25 cellular contexts compared by ENCODE assay signal in genomic region chr3:174907628-174908407, GRCh38. TPM values are rescaled to one million over a fixed set of nuclear protein-coding genes. Genes with fewer than 3 reads are reported as not detected.
DNase-seq lines count a peak whose midpoint lies in the region; ATAC-seq and TF ChIP-seq lines count a peak whose summit lies in the region.
"Had no signal": no experiment of that assay in that cellular context is flagged by ENCODE, and none has a peak within 500 bp of the region (broad histone marks: within the 10 kb centered on the region; RNA-seq: fewer than 3 reads in every experiment).

No MANE protein-coding gene starts in this region.

- H3K36me3 ChIP-seq in SK-N-MC (ENCODE audit: insufficient read depth, low read length) (no peaks in the 10 kb centered on the region), left lung (no peaks in the 10 kb centered on the region), gastroesophageal sphincter (no peaks in the 10 kb centered on the region)

- intact Hi-C loops in left lung (cut with DNase I) = no loop called here

- TF ChIP-seq EP300 in gastroesophageal sphincter (IDR thresholded peaks at IDR 0.05) = no peak

- ATAC-seq in left lung = peak; percentile 86
- no peak for ATAC-seq in gastroesophageal sphincter
- ATAC-seq: HCT116, T-cell had no signal

- H3K27me3 ChIP-seq in left lung (no peaks in the 10 kb centered on the region), gastroesophageal sphincter (no peaks in the 10 kb centered on the region)

- no peaks in the 10 kb centered on the region for H3K4me1 ChIP-seq in left lung
- peaks cover 0 to 7% (median 0%) of the 10 kb centered on the region in 3 donors for H3K4me1 ChIP-seq in gastroesophageal sphincter

- 74 to 80% methylated on average over 4 of the region's 4 CpGs for WGBS in gastroesophageal sphincter (ENCODE audit: low coverage in 1 of 2), 2 donors

- H3K9ac ChIP-seq in SK-N-MC (ENCODE audit: insufficient read length) = no peak overlapping the region

- TF ChIP-seq POLR2A in gastroesophageal sphincter (IDR thresholded peaks at IDR 0.05) = no peak

- DNase-seq in NCI-H2081 (lab: John Stamatoyannopoulos, UW) (peak; percentile 4 to 61), NCI-H2081 treated with DMSO at 0.1 percent for 48 hours (lab: John Stamatoyannopoulos, UW) (no peak), SK-N-MC (ENCODE audit: low read depth, low spot score) (peak; percentile 66), left lung (no peak), caudate nucleus (lab: John Stamatoyannopoulos, UW) (no peak), HK-2 (ENCODE audit: unreplicated experiment) (no peak)
- DNase-seq: 8988T; AML-193; C1 segment of cervical spinal cord; Calu3; CD8-positive, alpha-beta memory T cell; GDM1; Karpas-422; MV-4-11; NCI-H1105 treated with DMSO at 0.1 percent for 48 hours; NCI-H187; NCI-H2171; NCI-H345; NCI-H524; OCI-M1; RPMI8226; SHP77 treated with DMSO at 0.1 percent for 48 hours; T-cell had no signal

- H3K27ac ChIP-seq in SK-N-MC (no peak overlapping the region), left lung (peak overlapping the region in 1 of 2 donors; percentile 42), caudate nucleus (ENCODE audit: low read depth, low read length) (no peak overlapping the region), gastroesophageal sphincter (no peak overlapping the region)

- no peaks in the 10 kb centered on the region for H3K9me3 ChIP-seq in SK-N-MC (ENCODE audit: low read depth, low read length)
- no peaks in the 10 kb centered on the region for H3K9me3 ChIP-seq in left lung
- no peaks in the 10 kb centered on the region for H3K9me3 ChIP-seq in gastroesophageal sphincter

- TF ChIP-seq CTCF in left lung (IDR thresholded peaks at IDR 0.05) (no peak), gastroesophageal sphincter (IDR thresholded peaks at IDR 0.05) (no peak)

- H3K4me3 ChIP-seq in SK-N-MC (peak overlapping the region; percentile 7; the same call in 1 of the 2 replicates), left lung (no peak overlapping the region), gastroesophageal sphincter (no peak overlapping the region)

RNA-seq across cellular contexts. Expression of gene NAALADL2, which starts 48.7 kb away (rescaled TPM):
- total RNA-seq in left lung = 1 to 10 TPM; 9.8 to 9.9 TPM
- 1 to 10 TPM; 3.1 to 7.4 (median 6.2) TPM for total RNA-seq in gastroesophageal sphincter
- total RNA-seq: CD8-positive, alpha-beta memory T cell had no signal

Comparison
In these comparisons a context has a peak if more than half of its experiments do, and no peak if none do; other contexts are left out.
1. DNase-seq: peak in NCI-H2081 (2 of 2) and SK-N-MC (single experiment); none in NCI-H2081 treated with DMSO at 0.1 percent for 48 hours (single experiment), left lung (0 of 2), caudate nucleus (0 of 61) and HK-2 (single experiment).